17 cellular contexts compared by ENCODE assay signal in the genomic region with DNA sequence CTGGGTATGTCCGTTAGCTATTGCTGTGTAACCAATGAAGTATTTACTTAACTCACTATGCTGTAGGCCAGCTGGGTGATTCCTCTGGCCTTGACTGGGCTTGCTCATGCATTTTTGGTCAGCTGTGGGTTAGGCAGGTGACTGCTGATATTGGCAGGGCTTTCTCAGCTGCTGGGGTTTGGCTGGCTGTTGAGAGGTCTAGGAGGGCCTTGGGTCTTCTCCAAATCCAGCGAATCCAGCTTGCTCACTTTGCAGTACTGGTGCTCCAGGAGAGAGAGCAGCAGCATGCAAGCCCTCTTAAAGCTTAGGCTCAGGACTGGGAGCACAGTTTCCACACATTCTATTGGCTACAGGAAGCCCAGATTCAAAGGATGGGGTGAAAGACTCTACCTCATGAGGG.
DNase-seq lines count a peak whose midpoint lies in the region; ATAC-seq and TF ChIP-seq lines count a peak whose summit lies in the region.
"Had no signal": no experiment of that assay in that cellular context is flagged by ENCODE, and none has a peak within 500 bp of the region (broad histone marks: within the 10 kb centered on the region; RNA-seq: fewer than 3 reads in every experiment).

No MANE protein-coding gene starts in this region.

- no peaks in the 10 kb centered on the region for H3K9me3 Mint-ChIP-seq in HFFc6
- peaks cover 4% of the 10 kb centered on the region for H3K9me3 Mint-ChIP-seq in chondrocyte (ENCODE audit: low read depth)

- H3K27ac ChIP-seq in foreskin keratinocyte, result no peak overlapping the region
- H3K27ac ChIP-seq: hepatocyte, ovary, upper lobe of left lung had no signal

- in situ Hi-C loops in ACHN (cut with HindIII; ENCODE audit: low pct_ligation_motif_present, low pct_unique_long_range_greater_than_20kb, low sequenced_read_pairs) (no loop called here), astrocyte of the cerebellum (cut with HindIII; ENCODE audit: low sequenced_read_pairs) (no loop called here)

- no peak overlapping the region for H3K4me3 ChIP-seq in astrocyte of the cerebellum (ENCODE audit: low read depth, low read length)
- H3K4me3 ChIP-seq: GM12878, hepatocyte, ovary, upper lobe of left lung had no signal

- ATAC-seq in foreskin keratinocyte, result peak; percentile 37
- ATAC-seq: GM12878 had no signal

- no peak for TF ChIP-seq CTCF in HFFc6 (IDR thresholded peaks at IDR 0.05)
- TF ChIP-seq CTCF in astrocyte of the cerebellum (IDR thresholded peaks at IDR 0.05; ENCODE audit: low read depth, low read length, missing control alignments), result no peak
- no peak for TF ChIP-seq CTCF in foreskin keratinocyte (conservative IDR thresholded peaks at IDR 0.05)
- TF ChIP-seq CTCF in chondrocyte (IDR thresholded peaks at IDR 0.05), result no peak

- H3K27me3 Mint-ChIP-seq in HFFc6 (ENCODE audit: insufficient read depth), result peaks cover 3% of the 10 kb centered on the region; the same call in 1 of the 2 replicates
- no peaks in the 10 kb centered on the region for H3K27me3 Mint-ChIP-seq in chondrocyte (ENCODE audit: low read depth)

- DNase-seq in ACHN, result peak; percentile 44
- DNase-seq in HFFc6, result peak; percentile 85
- DNase-seq in astrocyte of the cerebellum (ENCODE audit: low read depth), result peak; percentile 97
- DNase-seq in foreskin keratinocyte, result peak; percentile 80 to 89
- no peak for DNase-seq in medulla oblongata (ENCODE audit: extremely low spot score)
- DNase-seq in NCI-H187 treated with DMSO at 0.1 percent for 48 hours (lab: John Stamatoyannopoulos, UW), result no peak
- DNase-seq in NCI-H128 (lab: John Stamatoyannopoulos, UW; ENCODE audit: unreplicated experiment), result no peak
- DNase-seq in chondrocyte (ENCODE audit: low spot score), result no peak
- DNase-seq: activated CD4-positive, CD25-positive, alpha-beta regulatory T cell treated with anti-CD3 and anti-CD28 coated beads, Interleukin-2, amount 50 U/mL, for 72 hours; activated T-cell treated with anti-CD3 and anti-CD28 coated beads, Interleukin-2, amount 50 U/mL, for 1 hour; effector memory CD4-positive, alpha-beta T cell; mesendoderm; NCI-H2029 treated with DMSO at 0.1 percent for 48 hours; ovary; upper lobe of left lung had no signal

- peak overlapping the region; percentile 83 for H3K27ac Mint-ChIP-seq in HFFc6
- H3K27ac Mint-ChIP-seq in chondrocyte (ENCODE audit: unreplicated experiment), result no peak overlapping the region

- peaks cover 19% of the 10 kb centered on the region for H3K4me1 ChIP-seq in foreskin keratinocyte

- H3K4me1 Mint-ChIP-seq in HFFc6 (ENCODE audit: low read depth) (peaks cover 62% of the 10 kb centered on the region), chondrocyte (ENCODE audit: low read depth) (peaks cover 32% of the 10 kb centered on the region)

- peaks cover 4% of the 10 kb centered on the region; the same call in 1 of the 2 replicates for H3K36me3 Mint-ChIP-seq in HFFc6 (ENCODE audit: low read depth)
- H3K36me3 Mint-ChIP-seq in chondrocyte (ENCODE audit: low read depth), result no peaks in the 10 kb centered on the region

- H3K27me3 ChIP-seq in foreskin keratinocyte, result no peaks in the 10 kb centered on the region
- H3K27me3 ChIP-seq: hepatocyte, ovary, upper lobe of left lung had no signal

- H3K4me3 Mint-ChIP-seq in HFFc6 (peak overlapping the region; percentile 78), chondrocyte (ENCODE audit: unreplicated experiment) (no peak overlapping the region)

Comparison
In these comparisons a context has a peak if more than half of its experiments do, and no peak if none do; other contexts are left out.
1. DNase-seq: peak in ACHN (single experiment), HFFc6 (single experiment), astrocyte of the cerebellum (single experiment) and foreskin keratinocyte (2 of 2); none in medulla oblongata (single experiment), NCI-H187 treated with DMSO at 0.1 percent for 48 hours (single experiment), NCI-H128 (single experiment) and chondrocyte (single experiment).